In the genomic region with DNA sequence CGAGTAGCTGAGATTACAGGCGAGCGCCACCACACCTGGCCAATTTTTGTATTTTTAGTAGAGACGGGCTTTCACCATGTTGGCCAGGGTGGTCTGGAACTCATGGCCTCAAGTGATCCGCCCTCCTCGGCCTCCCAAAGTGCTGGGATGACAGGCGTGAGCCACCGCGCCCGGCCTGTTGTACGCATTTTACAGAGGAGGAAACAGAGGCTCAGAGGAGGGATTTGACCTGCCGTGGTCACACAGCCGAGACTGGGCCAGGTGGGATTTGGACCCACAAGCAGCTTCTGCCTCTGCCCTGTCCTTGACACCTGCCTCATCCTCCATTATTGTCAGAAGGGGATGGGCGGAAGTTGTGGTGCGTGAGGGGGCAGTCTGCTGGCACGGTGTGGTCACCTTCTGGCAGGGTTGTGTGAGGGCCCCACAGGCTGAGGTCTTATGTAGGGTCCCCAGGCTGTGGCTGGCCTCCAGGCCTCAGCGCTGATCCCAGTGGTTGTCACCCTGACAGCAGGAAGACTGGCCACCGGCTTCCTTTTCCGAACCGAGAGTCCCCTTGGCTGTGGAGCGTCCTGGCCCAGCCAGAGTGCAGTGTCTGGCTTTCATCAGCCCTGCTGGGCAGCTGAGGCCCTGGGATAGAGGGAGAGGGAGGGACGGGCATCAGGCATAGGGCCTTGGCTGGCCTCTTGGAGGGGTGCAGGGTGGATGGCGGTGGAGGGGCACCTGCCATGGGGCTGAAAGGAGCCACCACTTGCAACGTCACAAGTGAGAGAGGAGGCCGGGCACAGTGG, we compare ENCODE assay signal across 16 cellular contexts. TPM values are rescaled to one million over a fixed set of nuclear protein-coding genes. Genes with fewer than 3 reads are reported as not detected.
DNase-seq lines count a peak whose midpoint lies in the region; ATAC-seq, FAIRE-seq and TF ChIP-seq lines count a peak whose summit lies in the region.
"Had no signal": no experiment of that assay in that cellular context is flagged by ENCODE, and none has a peak within 500 bp of the region (broad histone marks: within the 10 kb centered on the region; RNA-seq: fewer than 3 reads in every experiment).

No MANE protein-coding gene starts in this region.

- peak overlapping the region; percentile 4 for H2AK5ac ChIP-seq in neuronal stem cell (ENCODE audit: low read depth, low read length)

- H3K9me3 ChIP-seq in neuronal stem cell (replicated peaks in 1 of 2; ENCODE audit: control insufficient read depth in 2 of 2, insufficient read depth in 1 of 2, low read depth in 1 of 2, low read length in 2 of 2) (peaks cover 0 to 3% of the 10 kb centered on the region in 2 donors), tibial artery (no peaks in the 10 kb centered on the region)

- H3K9me3 Mint-ChIP-seq in T-helper 2 cell treated with Interferon-gamma antibody and Interleukin-4, amounts not matched to agents 5 μg/mL and 100 μg/mL, for 36 hours: no peaks in the 10 kb centered on the region
- H3K9me3 Mint-ChIP-seq: activated naive CD4-positive, alpha-beta T cell treated with anti-CD3 and anti-CD28 coated beads, Interleukin-2, amount 10 ng/mL, durations not matched to agents 7 days and 5 days; nephron had no signal

- intact Hi-C loops in Right ventricle myocardium superior (cut with DNase I) (no loop called here), tibial artery (cut with DNase I; ENCODE audit: low total_unique reads) (no loop called here)

- H3K27me3 Mint-ChIP-seq in T-helper 2 cell treated with Interferon-gamma antibody and Interleukin-4, amounts not matched to agents 5 μg/mL and 100 μg/mL, for 36 hours (ENCODE audit: low read depth): no peaks in the 10 kb centered on the region
- H3K27me3 Mint-ChIP-seq: activated naive CD4-positive, alpha-beta T cell treated with anti-CD3 and anti-CD28 coated beads, Interleukin-2, amount 10 ng/mL, durations not matched to agents 7 days and 5 days had no signal

- no peaks in the 10 kb centered on the region for H3K36me3 Mint-ChIP-seq in T-helper 2 cell treated with Interferon-gamma antibody and Interleukin-4, amounts not matched to agents 5 μg/mL and 100 μg/mL, for 36 hours (ENCODE audit: low read depth)
- H3K36me3 Mint-ChIP-seq: activated naive CD4-positive, alpha-beta T cell treated with anti-CD3 and anti-CD28 coated beads, Interleukin-2, amount 10 ng/mL, durations not matched to agents 7 days and 5 days had no signal

- no peak overlapping the region for H3K4me3 Mint-ChIP-seq in T-helper 2 cell treated with Interferon-gamma antibody and Interleukin-4, amounts not matched to agents 5 μg/mL and 100 μg/mL, for 36 hours
- H3K4me3 Mint-ChIP-seq: activated naive CD4-positive, alpha-beta T cell treated with anti-CD3 and anti-CD28 coated beads, Interleukin-2, amount 10 ng/mL, durations not matched to agents 7 days and 5 days; CD14-positive monocyte; nephron had no signal

- H3K14ac ChIP-seq in neuronal stem cell (ENCODE audit: low read length): peak overlapping the region; percentile 63

- H3K4me2 ChIP-seq in neuronal stem cell (ENCODE audit: insufficient read depth, low read length, poor library complexity, severe bottlenecking): no peak overlapping the region

- peak overlapping the region; percentile 6 for H4K8ac ChIP-seq in neuronal stem cell (ENCODE audit: low read depth, low read length)

- H3K36me3 ChIP-seq in neuronal stem cell (replicated peaks in 1 of 2; ENCODE audit: control insufficient read depth in 2 of 2, insufficient read depth in 2 of 2, low read length in 2 of 2) (no peaks in the 10 kb centered on the region), tibial artery (peaks cover 9 to 28% (median 17%) of the 10 kb centered on the region in 3 donors)

- H4K91ac ChIP-seq in neuronal stem cell (ENCODE audit: low read depth, low read length, poor library complexity): no peak overlapping the region

- DNase-seq in Right ventricle myocardium superior (peak; percentile 71), neuronal stem cell (ENCODE audit: low spot score) (no peak), tibial artery (no peak), NCI-H1930 (lab: John Stamatoyannopoulos, UW) (no peak), GM12892 (ENCODE audit: insufficient read length) (no peak)
- no peak for DNase-seq in T-helper 2 cell treated with Interferon-gamma antibody and Interleukin-4, amounts not matched to agents 5 μg/mL and 100 μg/mL, for 36 hours (ENCODE audit: low spot score)
- DNase-seq: activated naive CD4-positive, alpha-beta T cell treated with anti-CD3 and anti-CD28 coated beads, Interleukin-2, amount 10 ng/mL, durations not matched to agents 7 days and 5 days; EL; NCI-H1417; NCI-H510A treated with DMSO at 0.1 percent for 48 hours had no signal

- no peak overlapping the region for H2BK120ac ChIP-seq in neuronal stem cell (ENCODE audit: low read depth, low read length)

- H3K4me1 ChIP-seq in neuronal stem cell (ENCODE audit: control insufficient read depth in 2 of 2, insufficient read depth in 1 of 2, low read depth in 1 of 2, low read length in 2 of 2) (peaks cover 0 to 6% of the 10 kb centered on the region in 2 donors), tibial artery (peaks cover 4 to 98% (median 89%) of the 10 kb centered on the region in 4 donors)

- H3K4me3 ChIP-seq in neuronal stem cell (ENCODE audit: low read length in 2 of 2) (peak overlapping the region in 1 of 2 donors; percentile 42), tibial artery (peak overlapping the region in 1 of 2 donors; percentile 9)

- no peak overlapping the region for H3K4ac ChIP-seq in neuronal stem cell (ENCODE audit: low read length)

- no peak overlapping the region for H3K27ac Mint-ChIP-seq in T-helper 2 cell treated with Interferon-gamma antibody and Interleukin-4, amounts not matched to agents 5 μg/mL and 100 μg/mL, for 36 hours
- H3K27ac Mint-ChIP-seq: activated naive CD4-positive, alpha-beta T cell treated with anti-CD3 and anti-CD28 coated beads, Interleukin-2, amount 10 ng/mL, durations not matched to agents 7 days and 5 days had no signal

- peaks cover 0 to 19% (median 2%) of the 10 kb centered on the region in 3 experiments for H3K27me3 ChIP-seq in neuronal stem cell (ENCODE audit: control insufficient read depth in 3 of 3, insufficient read depth in 3 of 3, low read depth in 1 of 3, low read length in 3 of 3)
- no peaks in the 10 kb centered on the region for H3K27me3 ChIP-seq in tibial artery

- H3K4me1 Mint-ChIP-seq in T-helper 2 cell treated with Interferon-gamma antibody and Interleukin-4, amounts not matched to agents 5 μg/mL and 100 μg/mL, for 36 hours (ENCODE audit: low read depth): no peaks in the 10 kb centered on the region

- peak overlapping the region; percentile 63 for H2BK12ac ChIP-seq in neuronal stem cell (ENCODE audit: low read length)

- H2AFZ ChIP-seq in neuronal stem cell (ENCODE audit: low read length): no peak overlapping the region

- H3K18ac ChIP-seq in neuronal stem cell (ENCODE audit: low read length): peak overlapping the region; percentile 57

- no peak overlapping the region for H3K23ac ChIP-seq in neuronal stem cell (ENCODE audit: low read depth, low read length, poor library complexity)

- TF ChIP-seq POLR2A in GM12892 (IDR thresholded peaks at IDR 0.05; ENCODE audit: low read depth, low read length): no peak

- peak overlapping the region; percentile 1 for H2BK15ac ChIP-seq in neuronal stem cell (ENCODE audit: low read length)

- TF ChIP-seq CTCF in tibial artery (IDR thresholded peaks at IDR 0.05): no peak

- peak; percentile 74 for ATAC-seq in SK-N-SH treated with all-trans-retinoic acid at 6 μM for 48 hours
- ATAC-seq in Right ventricle myocardium superior (ENCODE audit: poor library complexity): peak; percentile 69
- ATAC-seq in HG02970 (IDR thresholded peaks at IDR 0.05; ENCODE audit: low FRiP score, unreplicated experiment): no peak

- no peaks in the 10 kb centered on the region for H3K79me1 ChIP-seq in neuronal stem cell (ENCODE audit: low read depth, low read length)

- H2BK5ac ChIP-seq in neuronal stem cell (ENCODE audit: low read length): no peak overlapping the region

- WGBS in neuronal stem cell (ENCODE audit: extremely low coverage in 2 of 2, insufficient read length in 2 of 2, insufficient replicate concordance in 1 of 2), 2 donors: no CpG with 5 or more reads among the region's 25 CpGs

- no peak overlapping the region for H3K27ac ChIP-seq in neuronal stem cell (replicated peaks; ENCODE audit: low read length)
- peak overlapping the region; percentile 86 to 100 for H3K27ac ChIP-seq in tibial artery

- FAIRE-seq in GM12892 (lab: Jason Lieb, UNC): no peak
- FAIRE-seq: H54, TTC549 had no signal

- peak overlapping the region; percentile 12 for H3K9ac ChIP-seq in neuronal stem cell (ENCODE audit: low read depth, low read length, poor library complexity)

TF ChIP-seq in SK-N-SH treated with all-trans-retinoic acid at 6 μM for 48 hours, 23 proteins besides CTCF, POLR2A, EP300 and RAD21:
- peak; percentile 46; the same call in 1 of the 2 replicates for TF ChIP-seq TCF4 (CRISPR knock-in tag; IDR thresholded peaks at IDR 0.05; ENCODE audit: borderline replicate concordance)
- TF ChIP-seq CSDC2 (CRISPR knock-in tag; IDR thresholded peaks at IDR 0.05): no peak
TF ChIP-seq in SK-N-SH treated with all-trans-retinoic acid at 6 μM for 48 hours: peak in this region for 1.

RNA-seq across cellular contexts. Expression of a gene that starts 20.3 kb away (rescaled TPM):
- total RNA-seq in Right ventricle myocardium superior: 153 TPM
- polyA plus RNA-seq in neuronal stem cell (2013, experiment 1 of 2): 4.0 TPM
- polyA plus RNA-seq in neuronal stem cell (2013, experiment 2 of 2): 4.5 TPM
- polyA plus RNA-seq in GM12892 (2012; ENCODE audit: missing spikeins): 3.5 TPM
